In the genomic region with DNA sequence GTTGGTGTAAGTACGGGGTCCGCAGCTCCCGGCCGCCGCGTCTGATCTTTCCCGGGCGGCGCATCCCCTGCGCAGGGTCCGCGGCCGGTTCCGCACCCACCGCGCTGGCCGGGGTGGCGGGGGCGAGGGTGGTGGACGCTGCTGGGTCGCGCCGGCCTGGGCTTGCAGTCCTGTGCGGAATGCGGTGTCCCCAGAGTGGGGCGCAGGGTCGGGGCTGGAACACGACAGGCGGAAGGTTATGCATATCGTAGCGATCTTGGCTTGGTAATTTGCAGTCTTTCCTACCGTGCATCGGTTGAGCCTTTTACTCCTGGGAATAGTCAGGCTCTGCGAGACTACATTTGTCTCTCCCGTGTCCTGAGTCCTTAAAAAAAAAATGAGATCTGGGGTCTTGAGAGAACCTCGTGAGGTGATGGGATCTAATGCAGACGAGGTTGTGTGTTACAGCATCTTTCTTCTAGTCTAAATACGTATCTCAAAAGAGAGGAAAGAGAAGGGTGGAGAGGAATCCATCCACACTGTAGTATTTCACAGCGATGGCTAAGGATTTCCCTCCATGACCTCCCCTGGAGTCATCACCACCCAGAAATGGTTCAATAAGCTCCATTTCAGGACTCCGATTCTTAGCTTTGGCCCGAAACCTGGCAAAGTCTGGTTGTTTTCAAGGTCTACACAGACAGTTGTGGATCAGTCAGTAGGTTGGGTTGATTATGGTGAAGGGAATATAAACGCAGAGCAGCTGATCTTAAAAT, we compare ENCODE assay signal across 8 cellular contexts. TPM values are rescaled to one million over a fixed set of nuclear protein-coding genes. Genes with fewer than 3 reads are reported as not detected.
DNase-seq lines count a peak whose midpoint lies in the region; ATAC-seq and TF ChIP-seq lines count a peak whose summit lies in the region.

No MANE protein-coding gene starts in this region.

- H3K36me3 ChIP-seq in endodermal cell (ENCODE audit: control insufficient read depth, insufficient read depth, low read length), result peaks cover 10% of the 10 kb centered on the region

- H3K4me1 Mint-ChIP-seq in Calu3 (ENCODE audit: low read depth, unreplicated experiment) (peaks cover 36% of the 10 kb centered on the region), endodermal cell (peaks cover 48% of the 10 kb centered on the region)

- peaks cover 11% of the 10 kb centered on the region for H3K4me1 ChIP-seq in endodermal cell (ENCODE audit: control insufficient read depth, insufficient read depth, low read length)

- H3K27me3 Mint-ChIP-seq in Calu3 (ENCODE audit: unreplicated experiment), result no peaks in the 10 kb centered on the region
- no peaks in the 10 kb centered on the region for H3K27me3 Mint-ChIP-seq in endodermal cell (ENCODE audit: insufficient read depth)

- CTCF ChIA-PET in Calu3 (lab: Charles Lee), result interaction anchor here (0.8 to 5.0 kb wide), 9 partner anchors 12 to 504 kb away, joined by 3 to 34 read pairs (median 3); no protein-coding TSS in a partner anchor

- peaks cover 20% of the 10 kb centered on the region for H3K27me3 ChIP-seq in endodermal cell (ENCODE audit: control insufficient read depth, insufficient read depth, low read length, poor library complexity, severe bottlenecking)

- H3K4me3 Mint-ChIP-seq in Calu3 (ENCODE audit: low read depth, unreplicated experiment) (peak overlapping the region; percentile 91), endodermal cell (peak overlapping the region; percentile 76)

- no TSS peak for BruUV-seq in Calu3 (replicated peaks; lab: Mats Ljungman, UMichigan)

- H3K36me3 Mint-ChIP-seq in Calu3 (ENCODE audit: insufficient read depth, unreplicated experiment) (peaks cover 79% of the 10 kb centered on the region), endodermal cell (ENCODE audit: low read depth) (peaks cover 9% of the 10 kb centered on the region)

- intact Hi-C loops in Calu3 (cut with micrococcal nuclease; ENCODE audit: unreplicated experiment), result loop anchor here (5.0 to 10.0 kb wide), 3 partner anchors 60 to 502 kb away; no protein-coding TSS in a partner anchor

- H3K9me3 ChIP-seq in endodermal cell (ENCODE audit: control insufficient read depth, low read length), result no peaks in the 10 kb centered on the region

- peak; percentile 2 for ATAC-seq in HG02798 (IDR thresholded peaks at IDR 0.05; ENCODE audit: poor library complexity, unreplicated experiment)
- no peak for ATAC-seq in HG03439 (IDR thresholded peaks at IDR 0.05; ENCODE audit: unreplicated experiment)
- ATAC-seq in esophagus mucosa, result no peak
- no peak for ATAC-seq in GM18502 (IDR thresholded peaks at IDR 0.05; ENCODE audit: poor library complexity, unreplicated experiment)

- H3K9me3 Mint-ChIP-seq in Calu3 (ENCODE audit: low read depth, unreplicated experiment) (no peaks in the 10 kb centered on the region), endodermal cell (no peaks in the 10 kb centered on the region)

- H3K27ac ChIP-seq in endodermal cell (ENCODE audit: low read depth, low read length), result peak overlapping the region; percentile 89

- H3K4me3 ChIP-seq in endodermal cell (ENCODE audit: low read length), result peak overlapping the region; percentile 99

- H3K27ac Mint-ChIP-seq in Calu3 (ENCODE audit: unreplicated experiment) (no peak overlapping the region), endodermal cell (peak overlapping the region; percentile 88)

- WGBS in endodermal cell (ENCODE audit: insufficient coverage in 1 of 2, insufficient read length in 1 of 2), 2 experiments, result 1% methylated on average over 15 to 42 of the region's 42 CpGs

- no peak for DNase-seq in Calu3
- DNase-seq in SK-N-DZ (ENCODE audit: low spot score), result peak; percentile 35
- DNase-seq in endodermal cell, result peak; percentile 74
- DNase-seq in myocyte (ENCODE audit: low read depth), result peak; percentile 54

- H3K9ac ChIP-seq in endodermal cell (ENCODE audit: extremely low read depth, low read length, poor library complexity, severe bottlenecking), result peak overlapping the region; percentile 81

- TF ChIP-seq CTCF in Calu3 (IDR thresholded peaks at IDR 0.05; ENCODE audit: unreplicated experiment), result no peak
- no peak for TF ChIP-seq CTCF in endodermal cell (conservative IDR thresholded peaks at IDR 0.05)

RNA-seq across cellular contexts. Expression of a gene that starts 0.6 kb away (rescaled TPM):
- 621 and 626 TPM in 2 replicates for total RNA-seq in Calu3 (2022)
- polyA plus RNA-seq in SK-N-DZ (2014; cell fraction: cytosol; rRNA removed), result 56.6 and 57.7 TPM in 2 replicates
- 27.7 and 29.6 TPM in 2 replicates for polyA plus RNA-seq in SK-N-DZ (2014; cell fraction: nucleus; rRNA removed)
- total RNA-seq in endodermal cell, result 10 to 100 TPM; 49.9 to 56.3 TPM
- polyA plus RNA-seq in endodermal cell (2013, experiment 1 of 2), result 68.1 TPM
- 67.6 TPM for polyA plus RNA-seq in endodermal cell (2013, experiment 2 of 2)
- total RNA-seq in myocyte, result 25.7 and 63.9 TPM in 2 replicates
- 31.2 TPM for polyA plus RNA-seq in myocyte (2012)
- 125 TPM for total RNA-seq in esophagus mucosa
